ENCODE assay signal across 32 cellular contexts in the genomic region with DNA sequence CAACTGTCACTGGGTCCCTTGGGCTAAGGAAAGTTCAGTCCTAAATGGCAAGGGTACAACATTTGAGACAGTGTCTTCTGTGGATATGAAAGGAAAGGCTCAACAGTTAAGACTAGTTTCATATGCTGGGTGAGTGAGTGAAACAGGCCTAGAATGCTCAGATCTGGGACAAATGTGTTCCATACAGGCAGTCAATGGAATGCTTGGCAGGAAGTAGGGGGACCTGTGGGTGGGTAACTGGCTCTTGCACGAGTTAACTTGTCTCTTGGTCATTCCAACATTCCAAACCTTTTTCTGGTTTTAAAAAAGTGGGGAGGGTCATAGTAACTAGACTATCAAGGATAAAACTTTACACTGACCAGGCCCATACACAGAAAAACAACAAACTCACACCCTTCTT. TPM values are rescaled to one million over a fixed set of nuclear protein-coding genes. Genes with fewer than 3 reads are reported as not detected.
"Had no signal": no experiment of that assay in that cellular context is flagged by ENCODE, and none has a peak within 500 bp of the region (broad histone marks: within the 10 kb centered on the region; RNA-seq: fewer than 3 reads in every experiment).

No MANE protein-coding gene starts in this region.

- H3K4me3 ChIP-seq: dorsolateral prefrontal cortex, heart right ventricle, left lung, ovary, psoas muscle, sigmoid colon, skin epidermis, spleen, thoracic aorta, tibial nerve, upper lobe of left lung, uterus had no signal

- H3K9me3 Mint-ChIP-seq: naive thymus-derived CD8-positive, alpha-beta T cell; nephron progenitor cell; stimulated activated memory B cell treated with anti-CD40 and anti-IgM and Interleukin-4, amounts not matched to agents 10 μg/mL and 1 μg/mL and 100 μg/mL, for 72 hours; stimulated activated naive CD8-positive, alpha-beta T cell treated with anti-CD3 and anti-CD28 coated beads, Interleukin-15, Interleukin-2, amounts not matched to agents 100 ng/mL and 50 ng/mL, for 24 hours had no signal

- H3K27me3 ChIP-seq: dorsolateral prefrontal cortex, foreskin keratinocyte, heart right ventricle, left lung, ovary, sigmoid colon, spleen, tibial nerve, upper lobe of left lung, uterus had no signal

- H3K9me3 ChIP-seq: heart right ventricle, left lung, ovary, psoas muscle, sigmoid colon, spleen, thoracic aorta, tibial nerve, upper lobe of left lung, uterus had no signal

- H3K4me1 ChIP-seq: heart right ventricle, left lung, psoas muscle, sigmoid colon, spleen, tibial nerve, upper lobe of left lung, uterus had no signal

- H3K27ac Mint-ChIP-seq: nephron progenitor cell; stimulated activated memory B cell treated with anti-CD40 and anti-IgM and Interleukin-4, amounts not matched to agents 10 μg/mL and 1 μg/mL and 100 μg/mL, for 72 hours; stimulated activated naive CD8-positive, alpha-beta T cell treated with anti-CD3 and anti-CD28 coated beads, Interleukin-15, Interleukin-2, amounts not matched to agents 100 ng/mL and 50 ng/mL, for 24 hours had no signal

- ATAC-seq: foreskin keratinocyte; heart right ventricle; left cardiac atrium; left lung; naive thymus-derived CD8-positive, alpha-beta T cell; psoas muscle; right cardiac atrium; stimulated activated memory B cell treated with anti-CD40 and anti-IgM and Interleukin-4, amounts not matched to agents 10 μg/mL and 1 μg/mL and 100 μg/mL, for 72 hours had no signal

- H3K27me3 Mint-ChIP-seq: naive thymus-derived CD8-positive, alpha-beta T cell; stimulated activated memory B cell treated with anti-CD40 and anti-IgM and Interleukin-4, amounts not matched to agents 10 μg/mL and 1 μg/mL and 100 μg/mL, for 72 hours; stimulated activated naive CD8-positive, alpha-beta T cell treated with anti-CD3 and anti-CD28 coated beads, Interleukin-15, Interleukin-2, amounts not matched to agents 100 ng/mL and 50 ng/mL, for 24 hours had no signal

- H3K4me3 Mint-ChIP-seq: naive thymus-derived CD8-positive, alpha-beta T cell; nephron progenitor cell; stimulated activated memory B cell treated with anti-CD40 and anti-IgM and Interleukin-4, amounts not matched to agents 10 μg/mL and 1 μg/mL and 100 μg/mL, for 72 hours; stimulated activated naive CD8-positive, alpha-beta T cell treated with anti-CD3 and anti-CD28 coated beads, Interleukin-15, Interleukin-2, amounts not matched to agents 100 ng/mL and 50 ng/mL, for 24 hours had no signal

- H3K36me3 ChIP-seq: ovary, uterus had no signal

- DNase-seq: dorsolateral prefrontal cortex; effector CD4-positive, alpha-beta T cell; foreskin keratinocyte; glutamatergic neuron; heart right ventricle; hippocampal formation; left cardiac atrium; left lung; mesendoderm; midbrain; naive thymus-derived CD8-positive, alpha-beta T cell; nephron progenitor cell; nucleus accumbens; ovary; posterior cingulate gyrus; psoas muscle; right cardiac atrium; sigmoid colon; spleen; stimulated activated CD4-positive, alpha-beta T cell treated with anti-CD3 and anti-CD28 coated beads, Interleukin-4, amount 100 ng/mL, for 4 hours; upper lobe of left lung; uterus had no signal

- H3K4me1 Mint-ChIP-seq: stimulated activated memory B cell treated with anti-CD40 and anti-IgM and Interleukin-4, amounts not matched to agents 10 μg/mL and 1 μg/mL and 100 μg/mL, for 72 hours had no signal

- H3K27ac ChIP-seq: dorsolateral prefrontal cortex, foreskin keratinocyte, heart right ventricle, left lung, ovary, psoas muscle, sigmoid colon, skin epidermis, spleen, thoracic aorta, tibial nerve, upper lobe of left lung, uterus had no signal

RNA-seq across cellular contexts. Expression of gene ADAM30, which starts 17.8 kb away (rescaled TPM):
- total RNA-seq: dorsolateral prefrontal cortex; foreskin keratinocyte; heart right ventricle; kidney epithelial cell; left cardiac atrium; left lung; lower leg skin; lung microvascular endothelial cell; myocyte; naive thymus-derived CD8-positive, alpha-beta T cell; ovary; psoas muscle; renal cortical epithelial cell; right cardiac atrium; sigmoid colon; spleen; thoracic aorta; tibial nerve; upper lobe of left lung; uterus had no signal
